In the genomic region with DNA sequence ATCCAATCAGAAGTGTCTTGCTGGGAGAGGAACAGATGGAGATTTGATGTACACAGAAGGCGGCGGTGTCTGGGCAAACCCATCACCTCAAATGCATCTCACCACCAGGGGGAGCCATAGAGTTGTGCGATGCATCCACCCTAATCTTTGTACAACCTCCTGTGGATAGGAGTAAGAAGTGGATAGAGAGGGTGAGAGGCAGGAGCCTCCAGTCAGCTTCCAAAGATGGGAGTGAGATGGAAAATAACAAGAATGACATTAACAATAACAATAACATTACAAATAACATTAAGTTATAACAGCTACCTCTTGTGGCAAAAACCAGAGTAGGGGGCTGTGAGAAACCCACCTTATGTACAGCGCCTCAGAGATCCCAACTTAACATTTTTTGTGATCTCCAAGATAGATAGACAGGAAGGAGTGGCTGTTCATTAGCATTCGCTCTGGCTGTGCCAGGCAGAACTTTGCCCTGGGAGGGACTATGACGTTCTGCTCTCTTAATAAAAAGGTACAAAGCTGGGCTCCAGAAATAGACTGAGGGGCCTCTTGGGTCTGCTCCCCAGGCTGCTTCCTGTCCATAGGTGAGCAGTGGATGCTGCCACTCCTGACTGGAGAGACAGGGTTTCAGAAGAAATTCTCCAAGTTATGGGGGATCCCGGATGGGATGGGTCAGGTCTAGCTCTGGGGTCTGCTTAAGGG, we compare ENCODE assay signal across 9 cellular contexts. TPM values are rescaled to one million over a fixed set of nuclear protein-coding genes. Genes with fewer than 3 reads are reported as not detected.
DNase-seq lines count a peak whose midpoint lies in the region; ATAC-seq and TF ChIP-seq lines count a peak whose summit lies in the region.
"Had no signal": no experiment of that assay in that cellular context is flagged by ENCODE, and none has a peak within 500 bp of the region (broad histone marks: within the 10 kb centered on the region; RNA-seq: fewer than 3 reads in every experiment).

No MANE protein-coding gene starts in this region.

- H3K36me3 Mint-ChIP-seq in activated T-helper 2 cell treated with anti-CD3 and anti-CD28 coated beads, Interferon-gamma antibody, Interleukin-2, Interleukin-4, amounts not matched to agents 10 μg/mL and 5 μg/mL and 100 μg/mL, durations not matched to agents 14 hours and 24 hours and 36 hours (ENCODE audit: low read depth): no peaks in the 10 kb centered on the region

- H3K4me3 ChIP-seq in ovary (no peak overlapping the region), tibial artery (no peak overlapping the region)

- H3K9me3 Mint-ChIP-seq in activated T-helper 2 cell treated with anti-CD3 and anti-CD28 coated beads, Interferon-gamma antibody, Interleukin-2, Interleukin-4, amounts not matched to agents 10 μg/mL and 5 μg/mL and 100 μg/mL, durations not matched to agents 14 hours and 24 hours and 36 hours: no peaks in the 10 kb centered on the region
- H3K9me3 Mint-ChIP-seq: T-helper 1 cell treated with Interleukin-12 subunit alpha and Interleukin-12 subunit beta and Interleukin-4 antibody, amounts not matched to agents 30 μg/mL and 1 μg/mL, for 36 hours had no signal

- TF ChIP-seq EP300 in ovary (IDR thresholded peaks at IDR 0.05): no peak

- peaks cover 37% of the 10 kb centered on the region for H3K4me1 Mint-ChIP-seq in activated T-helper 2 cell treated with anti-CD3 and anti-CD28 coated beads, Interferon-gamma antibody, Interleukin-2, Interleukin-4, amounts not matched to agents 10 μg/mL and 5 μg/mL and 100 μg/mL, durations not matched to agents 14 hours and 24 hours and 36 hours (ENCODE audit: low read depth)

- no peak for TF ChIP-seq POLR2A in ovary (IDR thresholded peaks at IDR 0.05)

- intact Hi-C loops in activated T-helper 2 cell treated with anti-CD3 and anti-CD28 coated beads, Interferon-gamma antibody, Interleukin-2, Interleukin-4, amounts not matched to agents 10 μg/mL and 5 μg/mL and 100 μg/mL, durations not matched to agents 14 hours and 24 hours and 36 hours (cut with micrococcal nuclease): loop anchor here (1.0 to 2.0 kb wide), 4 partner anchors 42 to 164 kb away; a partner anchor contains a TSS
- intact Hi-C loops in ovary (cut with DNase I): loop anchor here in 3 of 4 donors (5.0 to 10.0 kb wide), 3 partner anchors 182 to 312 kb away; no protein-coding TSS in a partner anchor
- intact Hi-C loops in tibial artery (cut with DNase I; ENCODE audit: low total_unique reads): loop anchor here (10.0 kb wide), 2 partner anchors 182 to 302 kb away; no protein-coding TSS in a partner anchor

- no peak overlapping the region for H3K27ac ChIP-seq in ovary
- H3K27ac ChIP-seq in tibial artery: no peak overlapping the region

- H3K27me3 Mint-ChIP-seq in activated T-helper 2 cell treated with anti-CD3 and anti-CD28 coated beads, Interferon-gamma antibody, Interleukin-2, Interleukin-4, amounts not matched to agents 10 μg/mL and 5 μg/mL and 100 μg/mL, durations not matched to agents 14 hours and 24 hours and 36 hours (ENCODE audit: low read depth): no peaks in the 10 kb centered on the region

- ATAC-seq in GM21423 (IDR thresholded peaks at IDR 0.05; ENCODE audit: unreplicated experiment): no peak

- DNase-seq in D341Med (ENCODE audit: low spot score) (peak; percentile 81), KBM-7 (peak; percentile 92), SHP77 (lab: John Stamatoyannopoulos, UW) (peak; percentile 50 to 67), foreskin melanocyte (peak; percentile 45), ovary (peak; percentile 53 to 79 (median 73)), tibial artery (peak; percentile 80 to 81)
- DNase-seq in activated T-helper 2 cell treated with anti-CD3 and anti-CD28 coated beads, Interferon-gamma antibody, Interleukin-2, Interleukin-4, amounts not matched to agents 10 μg/mL and 5 μg/mL and 100 μg/mL, durations not matched to agents 14 hours and 24 hours and 36 hours (ENCODE audit: low spot score): peak; percentile 67

- H3K27ac Mint-ChIP-seq in activated T-helper 2 cell treated with anti-CD3 and anti-CD28 coated beads, Interferon-gamma antibody, Interleukin-2, Interleukin-4, amounts not matched to agents 10 μg/mL and 5 μg/mL and 100 μg/mL, durations not matched to agents 14 hours and 24 hours and 36 hours: peak overlapping the region; percentile 29
- H3K27ac Mint-ChIP-seq: T-helper 1 cell treated with Interleukin-12 subunit alpha and Interleukin-12 subunit beta and Interleukin-4 antibody, amounts not matched to agents 30 μg/mL and 1 μg/mL, for 36 hours had no signal

- WGBS in ovary, 3 donors: 25 to 31% (median 26%) methylated on average over 7 of the region's 7 CpGs

- H3K4me1 ChIP-seq in ovary (ENCODE audit: insufficient read depth) (no peaks in the 10 kb centered on the region), tibial artery (no peaks in the 10 kb centered on the region)

- TF ChIP-seq CTCF in ovary (IDR thresholded peaks at IDR 0.05): peak; percentile 51 to 61 (median 59)
- peak; percentile 73 to 80 for TF ChIP-seq CTCF in tibial artery (IDR thresholded peaks at IDR 0.05)

- no peaks in the 10 kb centered on the region for H3K9me3 ChIP-seq in ovary
- H3K9me3 ChIP-seq in tibial artery: no peaks in the 10 kb centered on the region

- in situ Hi-C loops in KBM-7 (cut with MboI; ENCODE audit: low pct_unique_long_range_greater_than_20kb, low sequenced_read_pairs): no loop called here

- no peaks in the 10 kb centered on the region for H3K27me3 ChIP-seq in ovary
- H3K27me3 ChIP-seq in tibial artery: peaks cover 0 to 30% of the 10 kb centered on the region in 2 donors

- no peak overlapping the region for H3K4me3 Mint-ChIP-seq in activated T-helper 2 cell treated with anti-CD3 and anti-CD28 coated beads, Interferon-gamma antibody, Interleukin-2, Interleukin-4, amounts not matched to agents 10 μg/mL and 5 μg/mL and 100 μg/mL, durations not matched to agents 14 hours and 24 hours and 36 hours (ENCODE audit: low read depth)
- H3K4me3 Mint-ChIP-seq: T-helper 1 cell treated with Interleukin-12 subunit alpha and Interleukin-12 subunit beta and Interleukin-4 antibody, amounts not matched to agents 30 μg/mL and 1 μg/mL, for 36 hours had no signal

- H3K36me3 ChIP-seq in ovary (no peaks in the 10 kb centered on the region), tibial artery (no peaks in the 10 kb centered on the region)

RNA-seq across cellular contexts. Expression of a gene that starts 5.2 kb away (rescaled TPM):
- total RNA-seq in activated T-helper 2 cell treated with anti-CD3 and anti-CD28 coated beads, Interferon-gamma antibody, Interleukin-2, Interleukin-4, amounts not matched to agents 10 μg/mL and 5 μg/mL and 100 μg/mL, durations not matched to agents 14 hours and 24 hours and 36 hours: not detected in 2 replicates
- not detected for total RNA-seq in ovary
- polyA plus RNA-seq in ovary: not detected

RNA-seq across cellular contexts. Expression of a gene that starts 14.9 kb away (rescaled TPM):
- total RNA-seq in activated T-helper 2 cell treated with anti-CD3 and anti-CD28 coated beads, Interferon-gamma antibody, Interleukin-2, Interleukin-4, amounts not matched to agents 10 μg/mL and 5 μg/mL and 100 μg/mL, durations not matched to agents 14 hours and 24 hours and 36 hours: 0.07 and 0.18 TPM in 2 replicates
- total RNA-seq in ovary: 1 to 10 TPM in 1 of 7 donors, under 1 TPM in 4, not detected in 2; 0.24 to 1.6 (median 0.92) TPM
- polyA plus RNA-seq in ovary: 1 to 10 TPM in 1 of 2 donors, under 1 TPM in 1; 0.05 to 1.6 TPM

RNA-seq across cellular contexts. Expression of a gene that starts 28.4 kb away (rescaled TPM):
- 4.5 and 4.6 TPM in 2 replicates for total RNA-seq in activated T-helper 2 cell treated with anti-CD3 and anti-CD28 coated beads, Interferon-gamma antibody, Interleukin-2, Interleukin-4, amounts not matched to agents 10 μg/mL and 5 μg/mL and 100 μg/mL, durations not matched to agents 14 hours and 24 hours and 36 hours
- under 1 TPM in 2 of 7 donors, not detected in 5; 0.23 to 0.25 TPM for total RNA-seq in ovary
- under 1 TPM in 1 of 2 donors, not detected in 1; 0.73 TPM for polyA plus RNA-seq in ovary

RNA-seq across cellular contexts. Expression of a gene that starts 55.7 kb away (rescaled TPM):
- 4.0 and 6.6 TPM in 2 replicates for total RNA-seq in activated T-helper 2 cell treated with anti-CD3 and anti-CD28 coated beads, Interferon-gamma antibody, Interleukin-2, Interleukin-4, amounts not matched to agents 10 μg/mL and 5 μg/mL and 100 μg/mL, durations not matched to agents 14 hours and 24 hours and 36 hours
- 1 to 10 TPM; 1.4 to 9.4 (median 4.6) TPM for total RNA-seq in ovary
- 1 to 10 TPM in 1 of 2 donors, under 1 TPM in 1; 0.30 to 1.3 TPM for polyA plus RNA-seq in ovary

RNA-seq across cellular contexts. Expression of a gene that starts 58.3 kb away (rescaled TPM):
- total RNA-seq in activated T-helper 2 cell treated with anti-CD3 and anti-CD28 coated beads, Interferon-gamma antibody, Interleukin-2, Interleukin-4, amounts not matched to agents 10 μg/mL and 5 μg/mL and 100 μg/mL, durations not matched to agents 14 hours and 24 hours and 36 hours: 1.2 and 1.7 TPM in 2 replicates
- total RNA-seq in ovary: under 1 TPM in 2 of 7 donors, not detected in 5; 0.40 to 0.45 TPM
- under 1 TPM; 0.19 to 0.67 TPM for polyA plus RNA-seq in ovary
